In the genomic region with DNA sequence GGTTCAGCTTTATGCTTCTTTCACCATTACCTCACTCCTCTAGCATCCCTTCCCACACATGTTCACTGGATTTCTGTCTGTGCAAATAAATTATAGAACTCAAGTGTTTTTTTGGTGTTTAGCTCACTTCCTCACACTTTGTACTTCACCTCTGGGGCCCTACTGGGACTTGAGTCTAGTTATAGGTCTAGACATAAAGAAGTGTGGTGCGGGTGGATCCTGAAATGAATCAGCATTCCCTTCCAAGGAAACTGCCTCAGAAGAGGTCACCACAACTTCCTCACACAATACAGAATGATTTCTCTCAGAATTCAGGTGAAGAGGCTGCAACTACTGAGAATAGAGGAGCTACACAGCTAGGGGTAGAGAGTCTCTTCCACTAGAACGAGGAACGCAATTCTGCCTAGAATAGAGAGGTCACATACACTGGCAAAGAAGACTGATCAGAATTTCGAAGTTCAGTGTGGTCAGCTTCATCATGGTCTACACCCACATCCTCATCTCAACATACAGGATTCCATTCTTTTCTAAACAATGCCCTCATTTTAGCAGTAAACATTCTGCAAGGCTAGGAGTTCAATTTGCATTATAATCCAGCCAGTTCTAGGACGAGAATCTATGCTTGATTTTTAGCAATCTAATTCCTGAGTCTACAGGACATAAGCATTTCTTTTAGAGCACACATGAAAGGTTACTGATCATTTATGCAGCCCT, we compare ENCODE assay signal across 14 cellular contexts.
DNase-seq lines count a peak whose midpoint lies in the region; ATAC-seq and TF ChIP-seq lines count a peak whose summit lies in the region.
"Had no signal": no experiment of that assay in that cellular context is flagged by ENCODE, and none has a peak within 500 bp of the region (broad histone marks: within the 10 kb centered on the region; RNA-seq: fewer than 3 reads in every experiment).

No MANE protein-coding gene starts in this region.

- H4K5ac ChIP-seq in H9 (ENCODE audit: insufficient read length, low read depth, low read length) = no peak overlapping the region

- no CpG with 5 or more reads among the region's 5 CpGs for WGBS in H9 (ENCODE audit: extremely low coverage, insufficient read length, low lambda C conversion rate)
- WGBS in lower leg skin, 2 donors = 72 to 74% methylated on average over 5 of the region's 5 CpGs

- H4K20me1 ChIP-seq in GM23338 (replicated peaks; ENCODE audit: insufficient read depth) = no peaks in the 10 kb centered on the region
- no peaks in the 10 kb centered on the region for H4K20me1 ChIP-seq in H9 (ENCODE audit: control insufficient read depth, insufficient read depth, insufficient read length)

- TF ChIP-seq CTCF in GM23338 (conservative IDR thresholded peaks at IDR 0.05; ENCODE audit: low read depth in 2 of 2) (no peak), H9 (conservative IDR thresholded peaks at IDR 0.05) (no peak), lower leg skin (IDR thresholded peaks at IDR 0.05) (no peak)

- no peaks in the 10 kb centered on the region for H3K36me3 ChIP-seq in GM23338 (ENCODE audit: insufficient read depth)
- H3K36me3 ChIP-seq: BE2C, HAP-1 had no signal

- DNase-seq in GM23338 (ENCODE audit: low spot score) = peak; percentile 6
- no peak for DNase-seq in H9
- DNase-seq in T-helper 2 cell treated with Interferon-gamma antibody and Interleukin-4, amounts not matched to agents 5 μg/mL and 100 μg/mL, for 36 hours (ENCODE audit: low spot score) = peak; percentile 42
- peak; percentile 59 for DNase-seq in foreskin melanocyte
- no peak for DNase-seq in lower leg skin (ENCODE audit: low spot score in 2 of 2)
- DNase-seq: CD4-positive, alpha-beta memory T cell; DMS153; GF-D8 had no signal

- H3K18ac ChIP-seq in H9 (ENCODE audit: insufficient read length, low read depth, low read length) = no peak overlapping the region

- no peak overlapping the region for H3T11ph ChIP-seq in H9 (ENCODE audit: low read length)

- ATAC-seq in GM23338 (no peak), SK-N-SH treated with all-trans-retinoic acid at 6 μM for 48 hours (no peak), GM21723 (IDR thresholded peaks at IDR 0.05; ENCODE audit: unreplicated experiment) (no peak)
- ATAC-seq in stimulated activated memory B cell treated with anti-CD40 and anti-IgM and Interleukin-4, amounts not matched to agents 10 μg/mL and 1 μg/mL and 100 μg/mL, for 72 hours = no peak

- H3K27me3 ChIP-seq in GM23338 (ENCODE audit: insufficient read depth) (no peaks in the 10 kb centered on the region), H9 (ENCODE audit: insufficient read depth, low read length) (no peaks in the 10 kb centered on the region)
- H3K27me3 ChIP-seq: BE2C had no signal

- TF ChIP-seq POLR2A in lower leg skin (IDR thresholded peaks at IDR 0.05) = no peak

- H3K79me2 ChIP-seq in GM23338 (replicated peaks; ENCODE audit: insufficient read depth) = no peaks in the 10 kb centered on the region
- no peaks in the 10 kb centered on the region for H3K79me2 ChIP-seq in H9 (ENCODE audit: insufficient read depth, low read length)

- H4K91ac ChIP-seq in H9 (ENCODE audit: insufficient read length, low read depth, low read length) = no peak overlapping the region

- intact Hi-C loops in lower leg skin (cut with DNase I; ENCODE audit: low total_unique reads) = no loop called here

- H3K9me2 ChIP-seq in GM23338 (ENCODE audit: insufficient read depth) = peaks cover 25% of the 10 kb centered on the region; the same call in 1 of the 2 replicates

- H3K9me3 ChIP-seq in H9 (ENCODE audit: control insufficient read depth, low read depth, low read length) = no peaks in the 10 kb centered on the region
- H3K9me3 ChIP-seq: BE2C, HAP-1 had no signal

- H3K4me3 Mint-ChIP-seq in GM23338 = no peak overlapping the region
- no peak overlapping the region for H3K4me3 Mint-ChIP-seq in H9
- H3K4me3 Mint-ChIP-seq in T-helper 2 cell treated with Interferon-gamma antibody and Interleukin-4, amounts not matched to agents 5 μg/mL and 100 μg/mL, for 36 hours = no peak overlapping the region
- no peak overlapping the region for H3K4me3 Mint-ChIP-seq in stimulated activated memory B cell treated with anti-CD40 and anti-IgM and Interleukin-4, amounts not matched to agents 10 μg/mL and 1 μg/mL and 100 μg/mL, for 72 hours
- H3K4me3 Mint-ChIP-seq: CD4-positive, alpha-beta memory T cell had no signal

- H2AK5ac ChIP-seq in H9 (ENCODE audit: insufficient read length, low read length) = no peak overlapping the region

- no peak overlapping the region for H2BK20ac ChIP-seq in H9 (ENCODE audit: low read depth, low read length, poor library complexity, severe bottlenecking)

- H3K23ac ChIP-seq in H9 (ENCODE audit: insufficient read length, low read depth, low read length) = no peak overlapping the region

- H3K9ac ChIP-seq in H9 (ENCODE audit: extremely low read depth, insufficient read length, low read length) = no peak overlapping the region

- no peak overlapping the region for H2BK120ac ChIP-seq in H9 (ENCODE audit: low read depth, low read length, poor library complexity, severe bottlenecking)

- H2AFZ ChIP-seq in GM23338 (0 out of 2 replicates have a peak overlapping the region, but pooled peaks have one; percentile 8), H9 (ENCODE audit: low read length) (no peak overlapping the region)

- H3K4me2 ChIP-seq in GM23338 (0 out of 2 replicates have a peak overlapping the region, but pooled peaks have one; percentile 15), H9 (ENCODE audit: insufficient read depth, insufficient read length, low read length) (no peak overlapping the region)

- no peaks in the 10 kb centered on the region for H3F3A ChIP-seq in GM23338 (replicated peaks; ENCODE audit: low read depth)

- no peaks in the 10 kb centered on the region for H3K9me3 Mint-ChIP-seq in GM23338
- no peaks in the 10 kb centered on the region for H3K9me3 Mint-ChIP-seq in H9
- H3K9me3 Mint-ChIP-seq in T-helper 2 cell treated with Interferon-gamma antibody and Interleukin-4, amounts not matched to agents 5 μg/mL and 100 μg/mL, for 36 hours = peaks cover 4% of the 10 kb centered on the region
- no peaks in the 10 kb centered on the region for H3K9me3 Mint-ChIP-seq in stimulated activated memory B cell treated with anti-CD40 and anti-IgM and Interleukin-4, amounts not matched to agents 10 μg/mL and 1 μg/mL and 100 μg/mL, for 72 hours

- peak overlapping the region; percentile 19; the same call in 1 of the 2 replicates for H3K27ac Mint-ChIP-seq in GM23338
- H3K27ac Mint-ChIP-seq in H9 = peak overlapping the region in 2 of 3 experiments; percentile 1 to 21; a peak in 2 of 7 replicates
- no peak overlapping the region for H3K27ac Mint-ChIP-seq in T-helper 2 cell treated with Interferon-gamma antibody and Interleukin-4, amounts not matched to agents 5 μg/mL and 100 μg/mL, for 36 hours
- H3K27ac Mint-ChIP-seq in stimulated activated memory B cell treated with anti-CD40 and anti-IgM and Interleukin-4, amounts not matched to agents 10 μg/mL and 1 μg/mL and 100 μg/mL, for 72 hours = no peak overlapping the region
- H3K27ac Mint-ChIP-seq: CD4-positive, alpha-beta memory T cell had no signal

- H3K36me3 Mint-ChIP-seq in GM23338 (ENCODE audit: low read depth) (no peaks in the 10 kb centered on the region), H9 (ENCODE audit: insufficient read depth in 1 of 3, low read depth in 3 of 3) (no peaks in the 10 kb centered on the region)
- H3K36me3 Mint-ChIP-seq in T-helper 2 cell treated with Interferon-gamma antibody and Interleukin-4, amounts not matched to agents 5 μg/mL and 100 μg/mL, for 36 hours (ENCODE audit: low read depth) = no peaks in the 10 kb centered on the region
- no peaks in the 10 kb centered on the region for H3K36me3 Mint-ChIP-seq in stimulated activated memory B cell treated with anti-CD40 and anti-IgM and Interleukin-4, amounts not matched to agents 10 μg/mL and 1 μg/mL and 100 μg/mL, for 72 hours
- H3K36me3 Mint-ChIP-seq: CD4-positive, alpha-beta memory T cell had no signal

- H3K23me2 ChIP-seq in H9 (ENCODE audit: insufficient read length, low read depth, low read length, poor library complexity, severe bottlenecking) = no peaks in the 10 kb centered on the region

- H3K4me3 ChIP-seq in GM23338 (no peak overlapping the region), lower leg skin (ENCODE audit: low read depth, poor library complexity, severe bottlenecking) (no peak overlapping the region)
- H3K4me3 ChIP-seq: HAP-1 had no signal

- H4K8ac ChIP-seq in H9 (replicated peaks; ENCODE audit: insufficient read length, low read depth, low read length) = no peak overlapping the region

- no peak overlapping the region for H2BK12ac ChIP-seq in H9 (ENCODE audit: insufficient read length, low read depth, low read length)

- no peak overlapping the region for H2BK5ac ChIP-seq in H9 (ENCODE audit: insufficient read length, low read length)

- H3K14ac ChIP-seq in H9 (ENCODE audit: insufficient read depth, low read length) = no peak overlapping the region

- H3K56ac ChIP-seq in H9 (ENCODE audit: insufficient read length, low read depth, low read length) = no peak overlapping the region

- H3K27me3 Mint-ChIP-seq in GM23338 (ENCODE audit: insufficient read depth, low read depth, poor library complexity) (no peaks in the 10 kb centered on the region), H9 (ENCODE audit: low read depth) (no peaks in the 10 kb centered on the region)
- no peaks in the 10 kb centered on the region for H3K27me3 Mint-ChIP-seq in T-helper 2 cell treated with Interferon-gamma antibody and Interleukin-4, amounts not matched to agents 5 μg/mL and 100 μg/mL, for 36 hours (ENCODE audit: low read depth)
- H3K27me3 Mint-ChIP-seq in stimulated activated memory B cell treated with anti-CD40 and anti-IgM and Interleukin-4, amounts not matched to agents 10 μg/mL and 1 μg/mL and 100 μg/mL, for 72 hours = no peaks in the 10 kb centered on the region
- H3K27me3 Mint-ChIP-seq: CD4-positive, alpha-beta memory T cell had no signal

- no peak overlapping the region for H2BK15ac ChIP-seq in H9 (ENCODE audit: low read depth, low read length)

- no peak overlapping the region for H3K4ac ChIP-seq in H9 (ENCODE audit: low read depth, low read length)

- H3K4me1 Mint-ChIP-seq in GM23338 (peaks cover 5% of the 10 kb centered on the region; the same call in 2 of the 3 replicates), H9 (peaks cover 7 to 10% of the 10 kb centered on the region in 2 experiments)
- peaks cover 16% of the 10 kb centered on the region for H3K4me1 Mint-ChIP-seq in T-helper 2 cell treated with Interferon-gamma antibody and Interleukin-4, amounts not matched to agents 5 μg/mL and 100 μg/mL, for 36 hours (ENCODE audit: low read depth)
- H3K4me1 Mint-ChIP-seq in stimulated activated memory B cell treated with anti-CD40 and anti-IgM and Interleukin-4, amounts not matched to agents 10 μg/mL and 1 μg/mL and 100 μg/mL, for 72 hours = no peaks in the 10 kb centered on the region
- H3K4me1 Mint-ChIP-seq: CD4-positive, alpha-beta memory T cell had no signal

- H3K4me1 ChIP-seq in GM23338 (ENCODE audit: insufficient read depth) (no peaks in the 10 kb centered on the region), H9 (ENCODE audit: insufficient read depth, low read length) (peaks cover 5% of the 10 kb centered on the region; the same call in 1 of the 2 replicates)

- H3K27ac ChIP-seq in GM23338 (ENCODE audit: low read depth) (no peak overlapping the region), H9 (ENCODE audit: insufficient read length, low read depth, low read length) (no peak overlapping the region)
- H3K27ac ChIP-seq: C4-2B had no signal

- no peaks in the 10 kb centered on the region for H3K79me1 ChIP-seq in H9 (ENCODE audit: insufficient read depth, low read depth, low read length, poor library complexity, severe bottlenecking)

Comparison
In these comparisons a context has a peak if more than half of its experiments do, and no peak if none do; other contexts are left out.
1. DNase-seq: peak in GM23338 (single experiment), T-helper 2 cell treated with Interferon-gamma antibody and Interleukin-4, amounts not matched to agents 5 μg/mL and 100 μg/mL, for 36 hours (single experiment) and foreskin melanocyte (single experiment); none in H9 (single experiment) and lower leg skin (0 of 2).
2. H3K27ac Mint-ChIP-seq: peak in GM23338 (single experiment) and H9 (2 of 3); none in T-helper 2 cell treated with Interferon-gamma antibody and Interleukin-4, amounts not matched to agents 5 μg/mL and 100 μg/mL, for 36 hours (single experiment) and stimulated activated memory B cell treated with anti-CD40 and anti-IgM and Interleukin-4, amounts not matched to agents 10 μg/mL and 1 μg/mL and 100 μg/mL, for 72 hours (single experiment).